ENCODE assay signal across 14 cellular contexts in genomic region chr9:81032831-81033230, GRCh38.
A peak's percentile ranks its signal among the peaks of the same experiment; 100 is the strongest.
DNase-seq lines count a peak whose midpoint lies in the region; TF ChIP-seq lines count a peak whose summit lies in the region.
"Had no signal": no experiment of that assay in that cellular context is flagged by ENCODE, and none has a peak within 500 bp of the region (broad histone marks: within the 10 kb centered on the region; RNA-seq: fewer than 3 reads in every experiment).

No MANE protein-coding gene starts in this region.

- no peaks in the 10 kb centered on the region for H3K27me3 Mint-ChIP-seq in nephron progenitor cell (ENCODE audit: low read depth, poor library complexity)
- peaks cover 0 to 3% (median 2%) of the 10 kb centered on the region in 3 donors for H3K27me3 Mint-ChIP-seq in CD14-positive monocyte (ENCODE audit: low read depth in 3 of 3)
- H3K27me3 Mint-ChIP-seq: activated B cell treated with CpG ODN at 0.5 μM for 24 hours, B cell, T-cell had no signal

- H3K36me3 Mint-ChIP-seq in nephron progenitor cell (ENCODE audit: low read depth) (no peaks in the 10 kb centered on the region), CD14-positive monocyte (no peaks in the 10 kb centered on the region)
- H3K36me3 Mint-ChIP-seq: activated naive CD8-positive, alpha-beta T cell; T-cell had no signal

- POLR2A ChIA-PET in GM10248 (lab: Yijun Ruan, JAX), result no interaction called here

- H3K27ac ChIP-seq in prostate gland, result no peak overlapping the region
- H3K27ac ChIP-seq: psoas muscle had no signal

- H3K4me3 ChIP-seq in Loucy (ENCODE audit: low read length, poor library complexity, severe bottlenecking) (no peak overlapping the region), prostate gland (no peak overlapping the region)
- H3K4me3 ChIP-seq: psoas muscle had no signal

- H3K9ac ChIP-seq in Loucy (ENCODE audit: low read depth, low read length, poor library complexity, severe bottlenecking), result no peak overlapping the region

- H4K20me1 ChIP-seq in Loucy (ENCODE audit: insufficient read depth, low read length, poor library complexity, severe bottlenecking), result no peaks in the 10 kb centered on the region

- H3F3A ChIP-seq in Loucy (ENCODE audit: low read depth), result no peaks in the 10 kb centered on the region

- H3K36me3 ChIP-seq in Loucy (ENCODE audit: insufficient read depth, low read length), result no peaks in the 10 kb centered on the region
- no peaks in the 10 kb centered on the region for H3K36me3 ChIP-seq in prostate gland

- TF ChIP-seq CTCF in Loucy (conservative IDR thresholded peaks at IDR 0.05; ENCODE audit: low read length), result no peak
- TF ChIP-seq CTCF in nephron progenitor cell (IDR thresholded peaks at IDR 0.05), result no peak
- TF ChIP-seq CTCF in CD14-positive monocyte (IDR thresholded peaks at IDR 0.05), result no peak
- TF ChIP-seq CTCF in GM10248 (IDR thresholded peaks at IDR 0.05; ENCODE audit: control extremely low read depth, extremely low read depth, low read depth, missing control alignments), result no peak
- no peak for TF ChIP-seq CTCF in prostate gland (IDR thresholded peaks at IDR 0.05)

- no peaks in the 10 kb centered on the region for H3K9me2 ChIP-seq in Loucy (replicated peaks; ENCODE audit: low read depth, low read length)

- peaks cover 18% of the 10 kb centered on the region for H3K4me1 Mint-ChIP-seq in nephron progenitor cell
- H3K4me1 Mint-ChIP-seq in CD14-positive monocyte, result no peaks in the 10 kb centered on the region
- H3K4me1 Mint-ChIP-seq: activated B cell treated with CpG ODN at 0.5 μM for 24 hours, B cell, T-cell had no signal

- no peaks in the 10 kb centered on the region for H3K9me3 Mint-ChIP-seq in nephron progenitor cell
- H3K9me3 Mint-ChIP-seq in CD14-positive monocyte, result peaks cover 0 to 5% (median 2%) of the 10 kb centered on the region in 7 donors
- H3K9me3 Mint-ChIP-seq: activated B cell treated with CpG ODN at 0.5 μM for 24 hours had no signal

- WGBS in prostate gland, result 27% methylated on average over 1 of the region's 1 CpG

- no peaks in the 10 kb centered on the region for H3K79me2 ChIP-seq in Loucy (ENCODE audit: insufficient read depth, low read length)

- peak overlapping the region; percentile 38 for H2AFZ ChIP-seq in Loucy (ENCODE audit: low read length)

- DNase-seq in Caki2 (ENCODE audit: low read depth) (peak; percentile 77), fibroblast of peridontal ligament (ENCODE audit: extremely low read depth) (peak; percentile 50), nephron progenitor cell (no peak), MV-4-11 (lab: John Stamatoyannopoulos, UW) (no peak), CD14-positive monocyte (ENCODE audit: low spot score) (no peak), GM10248 (ENCODE audit: extremely low spot score) (no peak), prostate gland (ENCODE audit: low spot score) (no peak)
- DNase-seq: activated B cell treated with CpG ODN at 0.5 μM for 24 hours; psoas muscle; stimulated activated CD4-positive, alpha-beta T cell treated with anti-CD3 and anti-CD28 coated beads, Interleukin-4, amount 100 ng/mL, for 1 hour; T-cell had no signal

- in situ Hi-C loops in Caki2 (cut with HindIII; ENCODE audit: low pct_unique_long_range_greater_than_20kb, low sequenced_read_pairs), result no loop called here

- intact Hi-C loops in CD14-positive monocyte (cut with micrococcal nuclease) (no loop called here), prostate gland (cut with DNase I) (no loop called here)

- no peak for TF ChIP-seq POLR2A in prostate gland (IDR thresholded peaks at IDR 0.05)

- H3K4me2 ChIP-seq in Loucy (ENCODE audit: low read depth, low read length, poor library complexity, severe bottlenecking), result no peak overlapping the region

- H3K27me3 ChIP-seq in Loucy (ENCODE audit: insufficient read depth, low read length, poor library complexity, severe bottlenecking) (no peaks in the 10 kb centered on the region), prostate gland (replicated peaks; ENCODE audit: insufficient read depth) (no peaks in the 10 kb centered on the region)

- H3K9me3 ChIP-seq in Loucy (ENCODE audit: insufficient read depth, low read depth, low read length) (no peaks in the 10 kb centered on the region), prostate gland (no peaks in the 10 kb centered on the region)
- H3K9me3 ChIP-seq: psoas muscle had no signal

- peak overlapping the region; percentile 92 for H3K27ac Mint-ChIP-seq in nephron progenitor cell
- H3K27ac Mint-ChIP-seq in CD14-positive monocyte, result no peak overlapping the region
- H3K27ac Mint-ChIP-seq: activated B cell treated with CpG ODN at 0.5 μM for 24 hours; activated naive CD8-positive, alpha-beta T cell; B cell; T-cell had no signal

- H3K4me3 Mint-ChIP-seq in nephron progenitor cell, result no peak overlapping the region
- H3K4me3 Mint-ChIP-seq in CD14-positive monocyte, result no peak overlapping the region
- H3K4me3 Mint-ChIP-seq: activated B cell treated with CpG ODN at 0.5 μM for 24 hours; activated naive CD8-positive, alpha-beta T cell; B cell; T-cell had no signal

- H3K4me1 ChIP-seq in Loucy (ENCODE audit: insufficient read depth, low read length, poor library complexity, severe bottlenecking), result peaks cover 17% of the 10 kb centered on the region
- no peaks in the 10 kb centered on the region for H3K4me1 ChIP-seq in prostate gland (replicated peaks)
- H3K4me1 ChIP-seq: psoas muscle had no signal

- CTCF ChIA-PET in GM10248 (lab: Yijun Ruan, JAX), result no interaction called here

Comparison
In these comparisons a context has a peak if more than half of its experiments do, and no peak if none do; other contexts are left out.
1. DNase-seq: peak in Caki2 (single experiment) and fibroblast of peridontal ligament (single experiment); none in nephron progenitor cell (single experiment), MV-4-11 (single experiment), CD14-positive monocyte (single experiment), GM10248 (single experiment) and prostate gland (single experiment).